Comparison of ENCODE assay signal across 27 cellular contexts in the genomic region with DNA sequence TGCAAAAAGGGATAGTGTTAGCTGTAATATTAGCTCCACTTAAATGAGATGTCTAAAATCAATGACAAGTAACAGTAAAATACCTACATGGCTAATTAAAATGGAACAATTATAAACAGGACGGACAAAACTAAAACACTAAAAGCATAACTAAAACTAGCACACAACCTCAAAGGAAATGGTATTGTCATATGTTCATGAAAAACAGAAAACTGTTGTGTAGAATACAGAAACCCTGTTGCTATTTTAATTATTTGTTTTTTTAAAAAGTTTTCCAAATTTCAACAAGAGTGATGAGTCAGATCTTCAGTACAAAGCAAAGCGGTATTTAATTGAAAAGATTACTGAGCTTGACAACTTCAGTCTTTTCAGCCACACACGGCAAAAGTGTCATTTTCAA.
DNase-seq lines count a peak whose midpoint lies in the region; ATAC-seq, FAIRE-seq and TF ChIP-seq lines count a peak whose summit lies in the region.
"Had no signal": no experiment of that assay in that cellular context is flagged by ENCODE, and none has a peak within 500 bp of the region (broad histone marks: within the 10 kb centered on the region; RNA-seq: fewer than 3 reads in every experiment).

No MANE protein-coding gene starts in this region.

- H3F3A ChIP-seq in Loucy (ENCODE audit: low read depth): peaks cover 3% of the 10 kb centered on the region; the same call in 1 of the 2 replicates

- H3K36me3 ChIP-seq in Loucy (ENCODE audit: insufficient read depth, low read length): no peaks in the 10 kb centered on the region
- H3K36me3 ChIP-seq: BE2C, lower lobe of right lung, ovary, tibial nerve had no signal

- no peaks in the 10 kb centered on the region for H3K27me3 ChIP-seq in Loucy (ENCODE audit: insufficient read depth, low read length, poor library complexity, severe bottlenecking)
- H3K27me3 ChIP-seq: BE2C, ovary, tibial nerve had no signal

- no peak overlapping the region for H2AFZ ChIP-seq in Loucy (ENCODE audit: low read length)

- DNase-seq in GM12865 (ENCODE audit: low read depth): peak; percentile 58
- DNase-seq in GOT3 (lab: John Stamatoyannopoulos, UW): no peak
- DNase-seq in activated CD4-positive, alpha-beta T cell treated with anti-CD3 and anti-CD28 coated beads, Interleukin-2, amount 50 U/mL, for 48 hours: no peak
- DNase-seq: activated gamma-delta T cell; activated naive CD8-positive, alpha-beta T cell treated with anti-CD3 and anti-CD28 coated beads, Interleukin-2, amount 10 ng/mL, durations not matched to agents 7 days and 5 days; BE2C; COR-L47; DMS79; GF-D8; H9; lower lobe of right lung; MM.1S; NCI-H2029 treated with DMSO at 0.1 percent for 48 hours; NCI-H226; NCI-H748 treated with DMSO at 0.1 percent for 48 hours; nephron progenitor cell; ovary; retina; stimulated activated CD4-positive, alpha-beta T cell treated with anti-CD3 and anti-CD28 coated beads, Interleukin-2, amount 100 ng/mL, for 24 hours had no signal

- TF ChIP-seq CTCF in 22Rv1 (IDR thresholded peaks at IDR 0.05) (no peak), GM12865 (IDR thresholded peaks at IDR 0.05; ENCODE audit: insufficient read depth, low read depth, low read length, missing control alignments) (no peak), Loucy (conservative IDR thresholded peaks at IDR 0.05; ENCODE audit: low read length) (no peak)

- H3K9ac ChIP-seq in Loucy (ENCODE audit: low read depth, low read length, poor library complexity, severe bottlenecking): peak overlapping the region; percentile 18

- H3K4me3 ChIP-seq in GM12865 (ENCODE audit: low read depth, low read length) (peak overlapping the region; percentile 24), Loucy (ENCODE audit: low read length, poor library complexity, severe bottlenecking) (peak overlapping the region; percentile 12)
- H3K4me3 ChIP-seq: lower lobe of right lung, ovary, SK-N-MC, tibial nerve had no signal

- H3K4me2 ChIP-seq in Loucy (ENCODE audit: low read depth, low read length, poor library complexity, severe bottlenecking): peak overlapping the region; percentile 92

- H3K9me2 ChIP-seq in Loucy (replicated peaks; ENCODE audit: low read depth, low read length): no peaks in the 10 kb centered on the region

- H3K9me3 ChIP-seq in Loucy (ENCODE audit: insufficient read depth, low read depth, low read length): no peaks in the 10 kb centered on the region
- H3K9me3 ChIP-seq: BE2C, lower lobe of right lung, ovary, tibial nerve had no signal

- peaks cover 74% of the 10 kb centered on the region for H3K4me1 ChIP-seq in Loucy (ENCODE audit: insufficient read depth, low read length, poor library complexity, severe bottlenecking)

- H4K20me1 ChIP-seq in Loucy (ENCODE audit: insufficient read depth, low read length, poor library complexity, severe bottlenecking): no peaks in the 10 kb centered on the region

- peaks cover 67% of the 10 kb centered on the region for H3K79me2 ChIP-seq in Loucy (ENCODE audit: insufficient read depth, low read length)

- ATAC-seq in HG03196 (IDR thresholded peaks at IDR 0.05; ENCODE audit: unreplicated experiment) (no peak), HG02840 (IDR thresholded peaks at IDR 0.05; ENCODE audit: low FRiP score, unreplicated experiment) (no peak)
- ATAC-seq: lower lobe of right lung had no signal

- peak overlapping the region; percentile 76 for H3K27ac ChIP-seq in 22Rv1
- H3K27ac ChIP-seq: lower lobe of right lung, ovary, SK-N-MC had no signal

- peak; percentile 39 for FAIRE-seq in endometrium (lab: Jason Lieb, UNC)
- FAIRE-seq: endothelial cell of umbilical vein had no signal
